Comparison of ENCODE assay signal across 17 cellular contexts in genomic region chr5:145999208-145999607, GRCh38.
DNase-seq lines count a peak whose midpoint lies in the region; FAIRE-seq and TF ChIP-seq lines count a peak whose summit lies in the region.
"Had no signal": no experiment of that assay in that cellular context is flagged by ENCODE, and none has a peak within 500 bp of the region (broad histone marks: within the 10 kb centered on the region; RNA-seq: fewer than 3 reads in every experiment).

No MANE protein-coding gene starts in this region.

- H3K27ac Mint-ChIP-seq in Calu3 (ENCODE audit: unreplicated experiment) (peak overlapping the region; percentile 60), nephron (peak overlapping the region; percentile 20 to 45 (median 34))
- H3K27ac Mint-ChIP-seq: CD4-positive, alpha-beta memory T cell; GM23338 had no signal

- no peaks in the 10 kb centered on the region for H3K27me3 Mint-ChIP-seq in Calu3 (ENCODE audit: unreplicated experiment)
- no peaks in the 10 kb centered on the region for H3K27me3 Mint-ChIP-seq in nephron (ENCODE audit: low read depth)

- peak; percentile 54 for DNase-seq in A673 (ENCODE audit: low spot score)
- no peak for DNase-seq in Calu3
- no peak for DNase-seq in RCC 7860 (ENCODE audit: low spot score)
- DNase-seq in posterior cingulate gyrus: no peak
- DNase-seq in GM12892 (ENCODE audit: insufficient read length): no peak
- no peak for DNase-seq in dermis blood vessel endothelial cell
- DNase-seq: BE2C; CD4-positive, alpha-beta memory T cell; DMS53; GF-D8; H7 had no signal

- FAIRE-seq in RCC 7860 (lab: Jason Lieb, UNC): peak; percentile 60
- no peak for FAIRE-seq in GM12892 (lab: Jason Lieb, UNC)
- FAIRE-seq: A204.1, HepG2, HTR-8/SVneo had no signal

- POLR2A ChIA-PET in A673 (lab: Charles Lee; ENCODE audit: low non-redundant PET): interaction anchor here (0.7 kb wide), 2 partner anchors 8 to 175 kb away, joined by 6 to 10 read pairs; no protein-coding TSS in a partner anchor

- H3K9me3 ChIP-seq in A673 (ENCODE audit: low read depth, low read length, poor library complexity, severe bottlenecking): no peaks in the 10 kb centered on the region
- H3K9me3 ChIP-seq: BE2C had no signal

- CTCF ChIA-PET in A673 (lab: Charles Lee): no interaction called here
- CTCF ChIA-PET in Calu3 (lab: Charles Lee): no interaction called here

- no peaks in the 10 kb centered on the region for H3K36me3 ChIP-seq in A673 (ENCODE audit: insufficient read depth, low read length, poor library complexity, severe bottlenecking)
- H3K36me3 ChIP-seq: BE2C had no signal

- peaks cover 68% of the 10 kb centered on the region for H3K4me1 ChIP-seq in A673 (ENCODE audit: insufficient read depth, low read length, poor library complexity, severe bottlenecking)
- H3K4me1 ChIP-seq: BE2C had no signal

- H3K27me3 ChIP-seq in A673 (replicated peaks; ENCODE audit: insufficient read depth, low read depth, low read length, poor library complexity): no peaks in the 10 kb centered on the region
- H3K27me3 ChIP-seq: BE2C had no signal

- BruUV-seq in A673 (replicated peaks; lab: Mats Ljungman, UMichigan) (no TSS peak), Calu3 (replicated peaks; lab: Mats Ljungman, UMichigan) (no TSS peak)

- no peak overlapping the region for H3K4me3 ChIP-seq in A673 (ENCODE audit: low read depth, low read length, poor library complexity, severe bottlenecking)
- H3K4me3 ChIP-seq: GM23338 had no signal

- H3K27ac ChIP-seq in A673 (ENCODE audit: low read depth, low read length, poor library complexity, severe bottlenecking): peak overlapping the region; percentile 79
- H3K27ac ChIP-seq: C4-2B had no signal

- peaks cover 2% of the 10 kb centered on the region for H3K9me3 Mint-ChIP-seq in Calu3 (ENCODE audit: low read depth, unreplicated experiment)
- H3K9me3 Mint-ChIP-seq in nephron: peaks cover 5% of the 10 kb centered on the region

- intact Hi-C loops in A673 (cut with micrococcal nuclease; ENCODE audit: unreplicated experiment): no loop called here
- intact Hi-C loops in Calu3 (cut with micrococcal nuclease; ENCODE audit: unreplicated experiment): no loop called here
- intact Hi-C loops in posterior cingulate gyrus (cut with DNase I): no loop called here

- TF ChIP-seq CTCF in A673 (conservative IDR thresholded peaks at IDR 0.05; ENCODE audit: low read depth, low read length) (no peak), Calu3 (IDR thresholded peaks at IDR 0.05; ENCODE audit: unreplicated experiment) (no peak), nephron (IDR thresholded peaks at IDR 0.05; ENCODE audit: unreplicated experiment in 3 of 3) (no peak)

- no peak overlapping the region for H3K4me3 Mint-ChIP-seq in Calu3 (ENCODE audit: low read depth, unreplicated experiment)
- H3K4me3 Mint-ChIP-seq in nephron: no peak overlapping the region
- H3K4me3 Mint-ChIP-seq: CD4-positive, alpha-beta memory T cell; GM23338 had no signal

- TF ChIP-seq POLR2A in GM12892 (IDR thresholded peaks at IDR 0.05; ENCODE audit: low read depth, low read length): no peak

- peaks cover 21% of the 10 kb centered on the region for H3K4me1 Mint-ChIP-seq in Calu3 (ENCODE audit: low read depth, unreplicated experiment)
- H3K4me1 Mint-ChIP-seq in nephron: peaks cover 4% of the 10 kb centered on the region
- H3K4me1 Mint-ChIP-seq: CD4-positive, alpha-beta memory T cell; GM23338 had no signal

- H3K36me3 Mint-ChIP-seq in Calu3 (ENCODE audit: insufficient read depth, unreplicated experiment): peaks cover 5% of the 10 kb centered on the region
- peaks cover 20% of the 10 kb centered on the region for H3K36me3 Mint-ChIP-seq in nephron (ENCODE audit: low read depth)
- H3K36me3 Mint-ChIP-seq: CD4-positive, alpha-beta memory T cell had no signal
